Comparison of ENCODE assay signal across 11 cellular contexts in genomic region chr11:72519220-72519881, GRCh38.
DNase-seq lines count a peak whose midpoint lies in the region; ATAC-seq and TF ChIP-seq lines count a peak whose summit lies in the region.
"Had no signal": no experiment of that assay in that cellular context is flagged by ENCODE, and none has a peak within 500 bp of the region (broad histone marks: within the 10 kb centered on the region; RNA-seq: fewer than 3 reads in every experiment).

No MANE protein-coding gene starts in this region.

- peak in 2 of 4 donors; percentile 47 to 59 for ATAC-seq in heart left ventricle
- ATAC-seq in activated T-helper 17 cell treated with anti-CD3 and anti-CD28 coated beads, Interleukin-2, amount 50 U/mL, for 72 hours (replicated peaks), result peak; percentile 63
- ATAC-seq in lower lobe of right lung, result peak; percentile 32 to 59
- no peak for ATAC-seq in HG03457 (IDR thresholded peaks at IDR 0.05; ENCODE audit: unreplicated experiment)

- peak overlapping the region; percentile 75 for H3K27ac Mint-ChIP-seq in activated T-helper 17 cell treated with anti-CD3 and anti-CD28 coated beads, Interleukin-2, amount 50 U/mL, for 72 hours
- H3K27ac Mint-ChIP-seq: nephron had no signal

- H3K27ac ChIP-seq in heart left ventricle (peak overlapping the region in 1 of 12 donors; percentile 15), lower lobe of right lung (peak overlapping the region; percentile 46), vagina (no peak overlapping the region)

- no peaks in the 10 kb centered on the region for H3K9me3 Mint-ChIP-seq in activated T-helper 17 cell treated with anti-CD3 and anti-CD28 coated beads, Interleukin-2, amount 50 U/mL, for 72 hours

- H3K4me1 ChIP-seq in heart left ventricle (peaks cover 0 to 15% (median 0%) of the 10 kb centered on the region in 12 donors), lower lobe of right lung (peaks cover 8% of the 10 kb centered on the region), vagina (peaks cover 6% of the 10 kb centered on the region)

- peak overlapping the region; percentile 79 for H3K4me3 Mint-ChIP-seq in activated T-helper 17 cell treated with anti-CD3 and anti-CD28 coated beads, Interleukin-2, amount 50 U/mL, for 72 hours
- H3K4me3 Mint-ChIP-seq: brain, nephron had no signal

- H3K36me3 ChIP-seq in heart left ventricle, result no peaks in the 10 kb centered on the region
- H3K36me3 ChIP-seq in lower lobe of right lung, result no peaks in the 10 kb centered on the region
- no peaks in the 10 kb centered on the region for H3K36me3 ChIP-seq in vagina

- no peaks in the 10 kb centered on the region for H3K27me3 Mint-ChIP-seq in activated T-helper 17 cell treated with anti-CD3 and anti-CD28 coated beads, Interleukin-2, amount 50 U/mL, for 72 hours

- H3K27me3 ChIP-seq in heart left ventricle (peaks cover 0 to 4% (median 0%) of the 10 kb centered on the region in 9 donors), lower lobe of right lung (ENCODE audit: low read depth) (no peaks in the 10 kb centered on the region), vagina (no peaks in the 10 kb centered on the region)

- 51 to 55% (median 53%) methylated on average over 8 of the region's 8 CpGs for WGBS in heart left ventricle, 4 donors

- TF ChIP-seq POLR2A in heart left ventricle (IDR thresholded peaks at IDR 0.05) (no peak), vagina (IDR thresholded peaks at IDR 0.05) (no peak)

- intact Hi-C loops in heart left ventricle (cut with DNase I), result no loop called here
- intact Hi-C loops in cardiac septum (cut with DNase I), result no loop called here
- intact Hi-C loops in lower lobe of right lung (cut with DNase I), result no loop called here
- intact Hi-C loops in vagina (cut with DNase I), result no loop called here

- DNase-seq in heart left ventricle, result no peak
- DNase-seq in cardiac septum (ENCODE audit: low spot score), result no peak
- DNase-seq in lower lobe of right lung, result no peak
- DNase-seq in vagina (ENCODE audit: extremely low spot score in 2 of 2), result no peak
- no peak for DNase-seq in occipital lobe (lab: John Stamatoyannopoulos, UW)
- no peak for DNase-seq in ecto neural progenitor cell (ENCODE audit: low spot score)
- DNase-seq: substantia nigra had no signal

- H3K9me3 ChIP-seq in heart left ventricle (peaks cover 0 to 8% (median 2%) of the 10 kb centered on the region in 12 donors), lower lobe of right lung (no peaks in the 10 kb centered on the region), vagina (no peaks in the 10 kb centered on the region)

- TF ChIP-seq CTCF in heart left ventricle (IDR thresholded peaks at IDR 0.05) (no peak), lower lobe of right lung (IDR thresholded peaks at IDR 0.05) (no peak), vagina (IDR thresholded peaks at IDR 0.05) (no peak)

- H3K4me3 ChIP-seq in heart left ventricle (peak overlapping the region in 8 of 12 donors; percentile 8 to 48 (median 36)), lower lobe of right lung (peak overlapping the region; percentile 40), vagina (peak overlapping the region; percentile 30)

- H3K4me1 Mint-ChIP-seq in activated T-helper 17 cell treated with anti-CD3 and anti-CD28 coated beads, Interleukin-2, amount 50 U/mL, for 72 hours, result peaks cover 17% of the 10 kb centered on the region
- H3K4me1 Mint-ChIP-seq: nephron had no signal

- no peaks in the 10 kb centered on the region for H3K36me3 Mint-ChIP-seq in activated T-helper 17 cell treated with anti-CD3 and anti-CD28 coated beads, Interleukin-2, amount 50 U/mL, for 72 hours (ENCODE audit: low read depth)
- H3K36me3 Mint-ChIP-seq: brain had no signal
